ENCODE assay signal across 16 cellular contexts in the genomic region with DNA sequence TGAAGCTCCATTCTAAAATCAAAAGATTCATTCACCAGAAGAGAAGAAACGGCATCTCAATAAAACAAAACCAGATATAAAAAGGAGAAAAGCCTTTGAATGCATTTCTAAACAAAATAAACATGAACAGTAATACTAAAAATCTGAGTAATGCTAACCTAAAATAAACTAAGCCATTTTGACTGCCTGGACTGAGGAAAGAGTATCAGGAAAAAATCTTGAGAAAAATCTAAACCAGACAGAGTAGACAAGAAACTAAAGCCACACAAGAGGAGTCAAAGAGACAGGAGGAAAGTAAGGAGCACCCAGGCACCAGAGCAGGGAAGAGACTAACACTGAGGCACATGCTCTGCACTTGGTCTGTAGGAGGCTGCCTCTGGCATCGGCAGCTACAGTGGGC.
"Had no signal": no experiment of that assay in that cellular context is flagged by ENCODE, and none has a peak within 500 bp of the region (broad histone marks: within the 10 kb centered on the region; RNA-seq: fewer than 3 reads in every experiment).

No MANE protein-coding gene starts in this region.

- H3K9me3 ChIP-seq: lower lobe of right lung, sigmoid colon had no signal

- ATAC-seq: lower lobe of right lung; stimulated activated naive B cell treated with anti-CD40 and anti-IgM and Interleukin-4, amounts not matched to agents 10 μg/mL and 1 μg/mL and 100 μg/mL, for 72 hours had no signal

- H3K27me3 ChIP-seq: sigmoid colon had no signal

- H3K4me2 ChIP-seq: smooth muscle cell had no signal

- DNase-seq: activated naive CD4-positive, alpha-beta T cell; activated T-cell treated with anti-CD3 and anti-CD28 coated beads, Interleukin-2, amount 50 U/mL, for 24 hours; foreskin fibroblast; kidney; lower lobe of right lung; mesendoderm; naive B cell; occipital lobe; sigmoid colon; stimulated activated CD4-positive, alpha-beta T cell treated with anti-CD3 and anti-CD28 coated beads, Interleukin-15, amount 100 ng/mL, for 24 hours; stimulated activated CD8-positive, alpha-beta memory T cell treated with anti-CD3 and anti-CD28 coated beads, Interleukin-4, amount 100 ng/mL, for 48 hours; stimulated activated naive B cell treated with anti-CD40 and anti-IgM and Interleukin-4, amounts not matched to agents 10 μg/mL and 1 μg/mL and 100 μg/mL, for 72 hours; T-helper 9 cell had no signal

- H3K27ac ChIP-seq: coronary artery, epithelial cell of prostate, lower lobe of right lung, sigmoid colon had no signal

- H3K4me3 ChIP-seq: coronary artery, lower lobe of right lung, sigmoid colon, smooth muscle cell had no signal
